Comparison of ENCODE assay signal across 26 cellular contexts in genomic region chr3:140527156-140527555, GRCh38.
"Had no signal": no experiment of that assay in that cellular context is flagged by ENCODE, and none has a peak within 500 bp of the region (broad histone marks: within the 10 kb centered on the region; RNA-seq: fewer than 3 reads in every experiment).

No MANE protein-coding gene starts in this region.

- H3K27me3 ChIP-seq: pancreas, suprapubic skin, tibial artery, upper lobe of right lung had no signal

- H3K4me3 Mint-ChIP-seq: naive thymus-derived CD4-positive, alpha-beta T cell; natural killer cell treated with Interleukin-12 subunit alpha and Interleukin-12 subunit beta and Interleukin-15 and Interleukin-18, amount 100 ng/mL, for 72 hours; stimulated activated effector memory CD8-positive, alpha-beta T cell treated with anti-CD3 and anti-CD28 coated beads, Interleukin-12 subunit alpha, Interleukin-12 subunit beta, amount 100 ng/mL, for 72 hours; stimulated activated naive CD8-positive, alpha-beta T cell treated with anti-CD3 and anti-CD28 coated beads, Interleukin-15, Interleukin-2, amounts not matched to agents 100 ng/mL and 50 ng/mL, for 24 hours had no signal

- H3K36me3 ChIP-seq: left lung, lower lobe of right lung, pancreas, prostate gland, spleen, suprapubic skin, thoracic aorta, tibial artery, upper lobe of right lung had no signal

- H3K36me3 Mint-ChIP-seq: stimulated activated effector memory CD8-positive, alpha-beta T cell treated with anti-CD3 and anti-CD28 coated beads, Interleukin-12 subunit alpha, Interleukin-12 subunit beta, amount 100 ng/mL, for 72 hours had no signal

- DNase-seq: hippocampal formation; kidney; left colon; left lung; lower lobe of right lung; mammary epithelial cell; mesenchymal stem cell; naive thymus-derived CD4-positive, alpha-beta T cell; pancreas; posterior cingulate gyrus; retina; right cardiac atrium; small intestine; spleen; stimulated activated CD4-positive, alpha-beta T cell treated with anti-CD3 and anti-CD28 coated beads, Interleukin-4, amount 100 ng/mL, for 24 hours; stimulated activated naive CD4-positive, alpha-beta T cell; tibial artery; trophoblast cell; upper lobe of right lung had no signal

- H3K9me3 Mint-ChIP-seq: stimulated activated effector memory CD8-positive, alpha-beta T cell treated with anti-CD3 and anti-CD28 coated beads, Interleukin-12 subunit alpha, Interleukin-12 subunit beta, amount 100 ng/mL, for 72 hours had no signal

- H3K4me3 ChIP-seq: left lung, lower lobe of right lung, pancreas, prostate gland, spleen, suprapubic skin, thoracic aorta, tibial artery, upper lobe of right lung had no signal

- H3K27ac Mint-ChIP-seq: naive thymus-derived CD4-positive, alpha-beta T cell; natural killer cell treated with Interleukin-12 subunit alpha and Interleukin-12 subunit beta and Interleukin-15 and Interleukin-18, amount 100 ng/mL, for 72 hours; stimulated activated effector memory CD8-positive, alpha-beta T cell treated with anti-CD3 and anti-CD28 coated beads, Interleukin-12 subunit alpha, Interleukin-12 subunit beta, amount 100 ng/mL, for 72 hours; stimulated activated naive CD8-positive, alpha-beta T cell treated with anti-CD3 and anti-CD28 coated beads, Interleukin-15, Interleukin-2, amounts not matched to agents 100 ng/mL and 50 ng/mL, for 24 hours had no signal

- H3K4me1 ChIP-seq: left lung, lower lobe of right lung, pancreas, prostate gland, spleen, suprapubic skin, tibial artery, upper lobe of right lung had no signal

- H3K4me1 Mint-ChIP-seq: naive thymus-derived CD4-positive, alpha-beta T cell; stimulated activated effector memory CD8-positive, alpha-beta T cell treated with anti-CD3 and anti-CD28 coated beads, Interleukin-12 subunit alpha, Interleukin-12 subunit beta, amount 100 ng/mL, for 72 hours had no signal

- H3K9me3 ChIP-seq: left lung, lower lobe of right lung, pancreas, prostate gland, suprapubic skin, thoracic aorta, tibial artery, upper lobe of right lung had no signal

- H3K27ac ChIP-seq: left lung, lower lobe of right lung, pancreas, prostate gland, spleen, suprapubic skin, thoracic aorta, tibial artery, upper lobe of right lung had no signal

- ATAC-seq: left colon; left lung; lower lobe of right lung; naive thymus-derived CD4-positive, alpha-beta T cell; natural killer cell treated with Interleukin-12 subunit alpha and Interleukin-12 subunit beta and Interleukin-15 and Interleukin-18, amount 100 ng/mL, for 72 hours; pancreas; right cardiac atrium; sciatic nerve; stimulated activated effector memory CD8-positive, alpha-beta T cell treated with anti-CD3 and anti-CD28 coated beads, Interleukin-12 subunit alpha, Interleukin-12 subunit beta, amount 100 ng/mL, for 72 hours; upper lobe of right lung had no signal
